6 cellular contexts compared by ENCODE assay signal in the genomic region with DNA sequence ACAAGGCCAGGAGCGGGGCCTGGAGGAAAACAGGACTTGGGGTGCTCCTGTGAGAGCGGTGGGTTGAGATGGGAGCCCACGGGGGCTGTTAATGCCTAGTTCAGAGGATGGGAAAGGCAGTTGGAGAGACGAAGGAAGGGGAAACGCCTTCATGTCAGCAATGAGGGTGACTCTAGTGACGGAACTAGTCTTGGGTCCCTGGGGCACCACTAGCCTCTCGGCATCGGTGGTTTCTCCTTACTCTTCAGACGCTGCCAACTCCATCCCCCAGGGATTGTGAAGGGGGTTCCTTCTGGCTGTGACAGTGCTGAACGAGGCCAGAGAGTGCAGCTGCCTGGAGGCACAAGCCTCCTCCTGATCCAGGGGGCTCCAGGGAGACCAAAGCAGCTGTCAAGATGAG. TPM values are rescaled to one million over a fixed set of nuclear protein-coding genes. Genes with fewer than 3 reads are reported as not detected.
A peak's percentile ranks its signal among the peaks of the same experiment; 100 is the strongest.
DNase-seq lines count a peak whose midpoint lies in the region; ATAC-seq and TF ChIP-seq lines count a peak whose summit lies in the region.

No MANE protein-coding gene starts in this region.

- H3K27ac ChIP-seq in cardiac muscle cell (peak overlapping the region; percentile 44), tibial artery (peak overlapping the region; percentile 83 to 95)

- H3K27me3 Mint-ChIP-seq in activated CD8-positive, alpha-beta memory T cell treated with anti-CD3 and anti-CD28 coated beads, Interleukin-2, amount 10 ng/mL, durations not matched to agents 7 days and 5 days: no peaks in the 10 kb centered on the region

- peak overlapping the region; percentile 93 for H3K27ac Mint-ChIP-seq in activated CD8-positive, alpha-beta memory T cell treated with anti-CD3 and anti-CD28 coated beads, Interleukin-2, amount 10 ng/mL, durations not matched to agents 7 days and 5 days

- H3K4me3 ChIP-seq in cardiac muscle cell (peak overlapping the region; percentile 58), tibial artery (peak overlapping the region; percentile 62 to 97)

- H3K4me1 Mint-ChIP-seq in activated CD8-positive, alpha-beta memory T cell treated with anti-CD3 and anti-CD28 coated beads, Interleukin-2, amount 10 ng/mL, durations not matched to agents 7 days and 5 days: peaks cover 36% of the 10 kb centered on the region

- no peaks in the 10 kb centered on the region for H3K36me3 ChIP-seq in cardiac muscle cell
- peaks cover 0 to 22% (median 14%) of the 10 kb centered on the region in 3 donors for H3K36me3 ChIP-seq in tibial artery

- H3K27me3 ChIP-seq in cardiac muscle cell (no peaks in the 10 kb centered on the region), tibial artery (no peaks in the 10 kb centered on the region)

- no peak for DNase-seq in activated CD8-positive, alpha-beta memory T cell treated with anti-CD3 and anti-CD28 coated beads, Interleukin-2, amount 10 ng/mL, durations not matched to agents 7 days and 5 days
- DNase-seq in activated CD8-positive, alpha-beta memory T cell treated with anti-CD3 and anti-CD28 coated beads, Interleukin-2, amount 50 U/mL, for 4 hours: no peak
- DNase-seq in cardiac muscle cell (ENCODE audit: low read depth in 1 of 2, low spot score in 1 of 2) (peak in 1 of 2 donors; percentile 31), tibial artery (peak in 1 of 2 donors; percentile 86), posterior vena cava (ENCODE audit: low spot score) (no peak)
- no peak for DNase-seq in stimulated activated CD4-positive, alpha-beta T cell treated with anti-CD3 and anti-CD28 coated beads, Interleukin-4, amount 100 ng/mL, for 4 hours

- peaks cover 6% of the 10 kb centered on the region for H3K36me3 Mint-ChIP-seq in activated CD8-positive, alpha-beta memory T cell treated with anti-CD3 and anti-CD28 coated beads, Interleukin-2, amount 10 ng/mL, durations not matched to agents 7 days and 5 days

- TF ChIP-seq CTCF in cardiac muscle cell (IDR thresholded peaks at IDR 0.05; ENCODE audit: low read depth, low read length) (no peak), tibial artery (IDR thresholded peaks at IDR 0.05) (no peak)

- intact Hi-C loops in tibial artery (cut with DNase I; ENCODE audit: low total_unique reads): no loop called here
- intact Hi-C loops in posterior vena cava (cut with DNase I): no loop called here

- H3K9me3 ChIP-seq in cardiac muscle cell (ENCODE audit: low read depth) (no peaks in the 10 kb centered on the region), tibial artery (no peaks in the 10 kb centered on the region)

- no peak for ATAC-seq in activated CD8-positive, alpha-beta memory T cell treated with anti-CD3 and anti-CD28 coated beads, Interleukin-2, amount 10 ng/mL, durations not matched to agents 7 days and 5 days

- peaks cover 11% of the 10 kb centered on the region for H3K4me1 ChIP-seq in cardiac muscle cell (ENCODE audit: low read depth)
- peaks cover 0 to 28% (median 21%) of the 10 kb centered on the region in 4 donors for H3K4me1 ChIP-seq in tibial artery

- CTCF ChIA-PET in activated CD8-positive, alpha-beta memory T cell treated with anti-CD3 and anti-CD28 coated beads, Interleukin-2, amount 10 ng/mL, durations not matched to agents 7 days and 5 days (lab: Charles Lee): interaction anchor here (0.8 to 4.5 kb wide), 17 partner anchors 8 to 86 kb away, joined by 3 to 39 read pairs (median 8); partner anchors contain the start of genes CHRNE, INCA1, KIF1C and RNF167

- no peaks in the 10 kb centered on the region for H3K9me3 Mint-ChIP-seq in activated CD8-positive, alpha-beta memory T cell treated with anti-CD3 and anti-CD28 coated beads, Interleukin-2, amount 10 ng/mL, durations not matched to agents 7 days and 5 days (ENCODE audit: low read depth)

- peak overlapping the region; percentile 91 for H3K4me3 Mint-ChIP-seq in activated CD8-positive, alpha-beta memory T cell treated with anti-CD3 and anti-CD28 coated beads, Interleukin-2, amount 10 ng/mL, durations not matched to agents 7 days and 5 days

RNA-seq across cellular contexts. Expression of gene CAMTA2, which starts 0.7 kb away (rescaled TPM):
- total RNA-seq in activated CD8-positive, alpha-beta memory T cell treated with anti-CD3 and anti-CD28 coated beads, Interleukin-2, amount 10 ng/mL, durations not matched to agents 7 days and 5 days: 10 to 100 TPM; 60.6 to 72.5 TPM
- total RNA-seq in cardiac muscle cell (10.5 and 11.6 TPM in 2 replicates), posterior vena cava (10 to 100 TPM; 52.0 to 72.2 TPM)
- 17.8 and 18.3 TPM in 2 replicates for polyA plus RNA-seq in cardiac muscle cell

RNA-seq across cellular contexts. Expression of gene INCA1, which starts 9.2 kb away (rescaled TPM):
- under 1 TPM; 0.20 to 0.23 TPM for total RNA-seq in activated CD8-positive, alpha-beta memory T cell treated with anti-CD3 and anti-CD28 coated beads, Interleukin-2, amount 10 ng/mL, durations not matched to agents 7 days and 5 days
- total RNA-seq in cardiac muscle cell (1.9 and 6.7 TPM in 2 replicates), posterior vena cava (1 to 10 TPM in 1 of 2 donors, under 1 TPM in 1; 0.60 to 1.3 TPM)
- polyA plus RNA-seq in cardiac muscle cell: 6.4 and 6.9 TPM in 2 replicates

RNA-seq across cellular contexts. Expression of gene KIF1C, which starts 9.6 kb away (rescaled TPM):
- total RNA-seq in activated CD8-positive, alpha-beta memory T cell treated with anti-CD3 and anti-CD28 coated beads, Interleukin-2, amount 10 ng/mL, durations not matched to agents 7 days and 5 days: 10 to 100 TPM; 39.8 to 51.0 TPM
- total RNA-seq in cardiac muscle cell (57.9 and 65.8 TPM in 2 replicates), posterior vena cava (100 to 1,000 TPM; 192 to 254 TPM)
- polyA plus RNA-seq in cardiac muscle cell: 62.9 and 67.1 TPM in 2 replicates

RNA-seq across cellular contexts. Expression of gene SPAG7, which starts 20.6 kb away (rescaled TPM):
- total RNA-seq in activated CD8-positive, alpha-beta memory T cell treated with anti-CD3 and anti-CD28 coated beads, Interleukin-2, amount 10 ng/mL, durations not matched to agents 7 days and 5 days: 10 to 100 TPM; 60.5 to 70.1 TPM
- 199 and 227 TPM in 2 replicates for total RNA-seq in cardiac muscle cell
- polyA plus RNA-seq in cardiac muscle cell: 394 and 399 TPM in 2 replicates
- 10 to 100 TPM; 47.0 to 50.7 TPM for total RNA-seq in posterior vena cava

RNA-seq across cellular contexts. Expression of gene ENO3, which starts 37.2 kb away (rescaled TPM):
- 10 to 100 TPM; 27.7 to 30.8 TPM for total RNA-seq in activated CD8-positive, alpha-beta memory T cell treated with anti-CD3 and anti-CD28 coated beads, Interleukin-2, amount 10 ng/mL, durations not matched to agents 7 days and 5 days
- 595 and 1,068 TPM in 2 replicates for total RNA-seq in cardiac muscle cell
- polyA plus RNA-seq in cardiac muscle cell: 955 and 1,853 TPM in 2 replicates
- 1 to 10 TPM; 3.2 to 4.3 TPM for total RNA-seq in posterior vena cava
